15 cellular contexts compared by ENCODE assay signal in the genomic region with DNA sequence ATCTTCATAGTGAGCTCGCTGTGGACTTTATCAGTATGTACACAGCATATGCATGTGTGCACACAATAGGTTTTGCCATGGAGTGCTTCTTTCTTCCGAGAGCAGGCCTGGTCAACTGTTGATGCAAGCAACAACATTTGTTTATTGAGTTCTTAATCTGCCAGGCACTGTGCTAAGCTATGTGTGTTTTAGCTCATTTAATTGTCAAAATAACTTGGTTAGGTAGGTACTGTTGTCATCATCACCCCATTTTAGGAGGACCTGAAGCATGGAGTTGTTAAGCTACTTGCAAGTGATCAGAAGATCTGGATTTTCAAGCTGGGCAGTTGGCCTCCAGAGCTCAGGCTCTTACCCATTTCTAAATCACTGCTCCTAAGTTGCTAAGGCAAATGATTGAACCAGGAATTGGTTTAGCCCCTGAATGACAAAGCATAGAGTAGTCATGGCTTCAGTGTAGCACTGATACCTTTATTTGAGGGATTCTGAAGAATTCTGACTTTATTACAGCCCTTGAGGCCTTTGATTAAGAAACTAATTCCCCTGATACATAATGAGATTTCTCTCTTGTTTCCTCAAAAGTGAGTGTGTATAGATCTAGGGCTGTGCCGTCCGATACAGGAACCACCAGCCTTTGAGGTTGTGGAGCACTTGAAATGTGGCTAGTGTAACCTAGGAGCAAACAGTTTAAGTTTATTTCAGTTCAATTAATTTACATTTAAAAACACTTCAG.
DNase-seq lines count a peak whose midpoint lies in the region; ATAC-seq, FAIRE-seq and TF ChIP-seq lines count a peak whose summit lies in the region.
"Had no signal": no experiment of that assay in that cellular context is flagged by ENCODE, and none has a peak within 500 bp of the region (broad histone marks: within the 10 kb centered on the region; RNA-seq: fewer than 3 reads in every experiment).

No MANE protein-coding gene starts in this region.

- POLR2A ChIA-PET in A549 (lab: Yijun Ruan, JAX): no interaction called here
- POLR2A ChIA-PET in HEK293 (lab: Yijun Ruan, JAX): no interaction called here
- POLR2A ChIA-PET in naive thymus-derived CD4-positive, alpha-beta T cell (lab: Charles Lee): no interaction called here
- POLR2A ChIA-PET in RWPE1 (lab: Yijun Ruan, JAX; ENCODE audit: low non-redundant PET): no interaction called here

- intact Hi-C loops in naive thymus-derived CD4-positive, alpha-beta T cell (cut with micrococcal nuclease): no loop called here

- ATAC-seq in A549 (no peak; a peak in 1 of 6 replicates), HG03469 (IDR thresholded peaks at IDR 0.05; ENCODE audit: unreplicated experiment) (no peak), HG03097 (IDR thresholded peaks at IDR 0.05; ENCODE audit: low FRiP score, unreplicated experiment) (no peak)
- peak; percentile 44 for ATAC-seq in naive thymus-derived CD4-positive, alpha-beta T cell
- ATAC-seq: activated T-cell treated with anti-CD3 and anti-CD28 coated beads, Interleukin-2, amount 50 U/mL, for 72 hours had no signal

- TF ChIP-seq EP300 in A549 (IDR thresholded peaks at IDR 0.05): no peak

- FAIRE-seq in A549 (lab: Jason Lieb, UNC): no peak

- H3K4me3 ChIP-seq in A549 (no peak overlapping the region), HEK293 (ENCODE audit: low read depth, low read length) (no peak overlapping the region)
- H3K4me3 ChIP-seq in naive thymus-derived CD4-positive, alpha-beta T cell (ENCODE audit: low read length): no peak overlapping the region

- DNase-seq in A549 (ENCODE audit: low read depth in 1 of 2, low spot score in 1 of 2): no peak
- DNase-seq in caudate nucleus (lab: John Stamatoyannopoulos, UW): no peak
- DNase-seq in naive thymus-derived CD4-positive, alpha-beta T cell: no peak
- no peak for DNase-seq in RWPE1 (ENCODE audit: low spot score)
- no peak for DNase-seq in ureter (ENCODE audit: low spot score)
- DNase-seq: activated CD4-positive, CD25-positive, alpha-beta regulatory T cell; activated T-cell treated with anti-CD3 and anti-CD28 coated beads, Interleukin-2, amount 50 U/mL, for 72 hours; brain microvascular endothelial cell; GOT3; Right ventricle myocardium superior; stimulated activated naive CD4-positive, alpha-beta T cell had no signal

- H3K4me2 ChIP-seq in A549: peak overlapping the region; percentile 36; the same call in 2 of the 3 replicates

- CTCF ChIA-PET in A549 (lab: Yijun Ruan, JAX) (interaction anchor here (1.5 to 1.8 kb wide), 4 partner anchors 8 to 168 kb away, joined by 3 to 6 read pairs (median 4); no protein-coding TSS in a partner anchor), HEK293 (lab: Yijun Ruan, JAX) (interaction anchor here (1.6 kb wide), 1 partner anchor 167 kb away, joined by 4 read pairs; no protein-coding TSS in a partner anchor), RWPE1 (lab: Yijun Ruan, JAX) (interaction anchor here (1.3 kb wide), 1 partner anchor 66 kb away, joined by 3 read pairs; no protein-coding TSS in a partner anchor)
- CTCF ChIA-PET in naive thymus-derived CD4-positive, alpha-beta T cell (lab: Charles Lee): no interaction called here

- H3K36me3 Mint-ChIP-seq in naive thymus-derived CD4-positive, alpha-beta T cell: no peaks in the 10 kb centered on the region

- H3K27me3 ChIP-seq in naive thymus-derived CD4-positive, alpha-beta T cell (ENCODE audit: control insufficient read depth in 2 of 2, insufficient read depth in 2 of 2, low read length in 2 of 2): no peaks in the 10 kb centered on the region
- H3K27me3 ChIP-seq: brain microvascular endothelial cell had no signal

- peaks cover 4 to 10% (median 7%) of the 10 kb centered on the region in 5 donors for H3K27me3 Mint-ChIP-seq in naive thymus-derived CD4-positive, alpha-beta T cell

- H3K36me3 ChIP-seq in HEK293 (ENCODE audit: control insufficient read depth in 2 of 2, insufficient read depth in 1 of 2, low read length in 2 of 2): no peaks in the 10 kb centered on the region
- no peaks in the 10 kb centered on the region for H3K36me3 ChIP-seq in naive thymus-derived CD4-positive, alpha-beta T cell (ENCODE audit: control insufficient read depth in 2 of 3, insufficient read depth in 3 of 3, low read length in 3 of 3)
- H3K36me3 ChIP-seq: brain microvascular endothelial cell had no signal

- TF ChIP-seq POLR2A in A549 (IDR thresholded peaks at IDR 0.05; ENCODE audit: low read length): no peak

- no peak for TF ChIP-seq RAD21 in A549 (conservative IDR thresholded peaks at IDR 0.05 in 1 of 2, IDR thresholded peaks at IDR 0.05 in 1 of 2)

- H3K27ac Mint-ChIP-seq in naive thymus-derived CD4-positive, alpha-beta T cell: no peak overlapping the region
- H3K27ac Mint-ChIP-seq: activated T-cell treated with anti-CD3 and anti-CD28 coated beads, Interleukin-2, amount 50 U/mL, for 72 hours had no signal

- H3K4me1 ChIP-seq in A549 (peaks cover 79% of the 10 kb centered on the region), HEK293 (ENCODE audit: control insufficient read depth, insufficient read depth, low read length) (peaks cover 40% of the 10 kb centered on the region)
- H3K4me1 ChIP-seq in naive thymus-derived CD4-positive, alpha-beta T cell (ENCODE audit: control insufficient read depth in 2 of 2, insufficient read depth in 2 of 2, low read length in 2 of 2): no peaks in the 10 kb centered on the region

- peak overlapping the region; percentile 8 to 67; a peak in 5 of 6 replicates for H3K27ac ChIP-seq in A549
- no peak overlapping the region for H3K27ac ChIP-seq in HEK293 (ENCODE audit: extremely low read depth, low read depth, low read length)
- peak overlapping the region; percentile 98 for H3K27ac ChIP-seq in caudate nucleus (ENCODE audit: low read depth, low read length)
- no peak overlapping the region for H3K27ac ChIP-seq in naive thymus-derived CD4-positive, alpha-beta T cell (ENCODE audit: low read depth, low read length)
- H3K27ac ChIP-seq in RWPE1: no peak overlapping the region
- H3K27ac ChIP-seq: brain microvascular endothelial cell had no signal

- TF ChIP-seq CTCF in A549 (IDR thresholded peaks at IDR 0.05): no peak
- TF ChIP-seq CTCF in HEK293 (tag by site-specific recombination; IDR thresholded peaks at IDR 0.05): no peak
- TF ChIP-seq CTCF in RWPE1 (conservative IDR thresholded peaks at IDR 0.05; ENCODE audit: low read depth): no peak

- H3K4me1 Mint-ChIP-seq in naive thymus-derived CD4-positive, alpha-beta T cell: peaks cover 0 to 8% (median 6%) of the 10 kb centered on the region in 7 donors

- H3K4me3 Mint-ChIP-seq in naive thymus-derived CD4-positive, alpha-beta T cell: no peak overlapping the region
- H3K4me3 Mint-ChIP-seq: activated T-cell treated with anti-CD3 and anti-CD28 coated beads, Interleukin-2, amount 50 U/mL, for 72 hours; neural crest cell had no signal

- no peaks in the 10 kb centered on the region for H3K9me3 Mint-ChIP-seq in naive thymus-derived CD4-positive, alpha-beta T cell
- H3K9me3 Mint-ChIP-seq: activated T-cell treated with anti-CD3 and anti-CD28 coated beads, Interleukin-2, amount 50 U/mL, for 72 hours; neural crest cell had no signal

- WGBS in A549 (ENCODE audit: missing lambda C conversion rate): 69% methylated on average over 4 of the region's 4 CpGs

- no peaks in the 10 kb centered on the region for H3K9me3 ChIP-seq in A549
- H3K9me3 ChIP-seq in HEK293 (ENCODE audit: control insufficient read depth, insufficient read depth, low read depth, low read length): no peaks in the 10 kb centered on the region
- no peaks in the 10 kb centered on the region for H3K9me3 ChIP-seq in naive thymus-derived CD4-positive, alpha-beta T cell (ENCODE audit: control insufficient read depth in 2 of 3, low read length in 3 of 3)

TF ChIP-seq in A549, 52 proteins besides CTCF, POLR2A, EP300 and RAD21 (continues in another document):
- TF ChIP-seq ZNF302 (CRISPR knock-in tag; IDR thresholded peaks at IDR 0.05) (no peak), EHF (CRISPR knock-in tag; IDR thresholded peaks at IDR 0.05) (no peak), TFCP2L1 (CRISPR knock-in tag; IDR thresholded peaks at IDR 0.05) (no peak), RCOR1 (IDR thresholded peaks at IDR 0.05; ENCODE audit: low read depth, low read length) (no peak)
- TF ChIP-seq, protein P1, sequence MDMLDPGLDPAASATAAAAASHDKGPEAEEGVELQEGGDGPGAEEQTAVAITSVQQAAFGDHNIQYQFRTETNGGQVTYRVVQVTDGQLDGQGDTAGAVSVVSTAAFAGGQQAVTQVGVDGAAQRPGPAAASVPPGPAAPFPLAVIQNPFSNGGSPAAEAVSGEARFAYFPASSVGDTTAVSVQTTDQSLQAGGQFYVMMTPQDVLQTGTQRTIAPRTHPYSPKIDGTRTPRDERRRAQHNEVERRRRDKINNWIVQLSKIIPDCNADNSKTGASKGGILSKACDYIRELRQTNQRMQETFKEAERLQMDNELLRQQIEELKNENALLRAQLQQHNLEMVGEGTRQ (IDR thresholded peaks at IDR 0.05): no peak

TF ChIP-seq in HEK293, 187 proteins besides CTCF, POLR2A, EP300 and RAD21:
- TF ChIP-seq, protein P2, sequence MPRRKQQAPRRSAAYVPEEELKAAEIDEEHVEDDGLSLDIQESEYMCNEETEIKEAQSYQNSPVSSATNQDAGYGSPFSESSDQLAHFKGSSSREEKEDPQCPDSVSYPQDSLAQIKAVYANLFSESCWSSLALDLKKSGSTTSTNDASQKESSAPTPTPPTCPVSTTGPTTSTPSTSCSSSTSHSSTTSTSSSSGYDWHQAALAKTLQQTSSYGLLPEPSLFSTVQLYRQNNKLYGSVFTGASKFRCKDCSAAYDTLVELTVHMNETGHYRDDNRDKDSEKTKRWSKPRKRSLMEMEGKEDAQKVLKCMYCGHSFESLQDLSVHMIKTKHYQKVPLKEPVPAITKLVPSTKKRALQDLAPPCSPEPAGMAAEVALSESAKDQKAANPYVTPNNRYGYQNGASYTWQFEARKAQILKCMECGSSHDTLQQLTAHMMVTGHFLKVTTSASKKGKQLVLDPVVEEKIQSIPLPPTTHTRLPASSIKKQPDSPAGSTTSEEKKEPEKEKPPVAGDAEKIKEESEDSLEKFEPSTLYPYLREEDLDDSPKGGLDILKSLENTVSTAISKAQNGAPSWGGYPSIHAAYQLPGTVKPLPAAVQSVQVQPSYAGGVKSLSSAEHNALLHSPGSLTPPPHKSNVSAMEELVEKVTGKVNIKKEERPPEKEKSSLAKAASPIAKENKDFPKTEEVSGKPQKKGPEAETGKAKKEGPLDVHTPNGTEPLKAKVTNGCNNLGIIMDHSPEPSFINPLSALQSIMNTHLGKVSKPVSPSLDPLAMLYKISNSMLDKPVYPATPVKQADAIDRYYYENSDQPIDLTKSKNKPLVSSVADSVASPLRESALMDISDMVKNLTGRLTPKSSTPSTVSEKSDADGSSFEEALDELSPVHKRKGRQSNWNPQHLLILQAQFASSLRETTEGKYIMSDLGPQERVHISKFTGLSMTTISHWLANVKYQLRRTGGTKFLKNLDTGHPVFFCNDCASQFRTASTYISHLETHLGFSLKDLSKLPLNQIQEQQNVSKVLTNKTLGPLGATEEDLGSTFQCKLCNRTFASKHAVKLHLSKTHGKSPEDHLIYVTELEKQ (tag by site-specific recombination; IDR thresholded peaks at IDR 0.05; ENCODE audit: borderline replicate concordance): no peak
- TF ChIP-seq SCRT2 (tag by site-specific recombination; IDR thresholded peaks at IDR 0.05): peak; percentile 58

Comparison
In these comparisons a context has a peak if more than half of its experiments do, and no peak if none do; other contexts are left out.
1. H3K27ac ChIP-seq: peak in A549 (2 of 2) and caudate nucleus (single experiment); none in HEK293 (single experiment), naive thymus-derived CD4-positive, alpha-beta T cell (single experiment) and RWPE1 (single experiment).